Comparison of ENCODE assay signal across 17 cellular contexts in genomic region chr10:63383141-63383540, GRCh38.
DNase-seq lines count a peak whose midpoint lies in the region; ATAC-seq and TF ChIP-seq lines count a peak whose summit lies in the region.
"Had no signal": no experiment of that assay in that cellular context is flagged by ENCODE, and none has a peak within 500 bp of the region (broad histone marks: within the 10 kb centered on the region; RNA-seq: fewer than 3 reads in every experiment).

No MANE protein-coding gene starts in this region.

- H3K4ac ChIP-seq in IMR-90 (ENCODE audit: low read depth, low read length) = no peak overlapping the region

- H4K20me1 ChIP-seq in IMR-90 (ENCODE audit: insufficient read depth, low read length) (peaks cover 38% of the 10 kb centered on the region), fibroblast of lung (ENCODE audit: control insufficient read depth, extremely low read depth, insufficient read depth, low read length) (no peaks in the 10 kb centered on the region)

- in situ Hi-C loops in IMR-90 (cut with MboI; ENCODE audit: low sequenced_read_pairs) = no loop called here

- H3K23ac ChIP-seq in IMR-90 (ENCODE audit: low read depth, low read length) = no peak overlapping the region

- H3K4me2 ChIP-seq in IMR-90 (ENCODE audit: low read depth, low read length) (no peak overlapping the region), fibroblast of lung (ENCODE audit: extremely low read depth, insufficient read depth, low read length) (no peak overlapping the region)
- H3K4me2 ChIP-seq: GM23338 had no signal

- H3K79me1 ChIP-seq in IMR-90 (ENCODE audit: low read depth in 1 of 2, low read length in 2 of 2) = peaks cover 35 to 53% of the 10 kb centered on the region in 2 experiments

- peaks cover 12% of the 10 kb centered on the region for H3K36me3 Mint-ChIP-seq in osteocyte (ENCODE audit: unreplicated experiment)

- POLR2A ChIA-PET in IMR-90 (lab: Charles Lee; ENCODE audit: unreplicated experiment) = interaction anchor here (0.5 kb wide), 1 partner anchor 565 kb away, joined by 4 read pairs; no protein-coding TSS in a partner anchor

- H3K36me3 ChIP-seq in IMR-90 (ENCODE audit: control insufficient read depth, insufficient read depth, low read length) (0 out of 2 replicates have a peak, but pooled peaks cover 1% of the 10 kb centered on the region), fibroblast of lung (ENCODE audit: control insufficient read depth, insufficient read depth, low read length) (no peaks in the 10 kb centered on the region)
- H3K36me3 ChIP-seq: BE2C had no signal

- H3K18ac ChIP-seq in IMR-90 (ENCODE audit: low read depth, low read length) = no peak overlapping the region

- H2BK20ac ChIP-seq in IMR-90 (ENCODE audit: low read depth, low read length) = no peak overlapping the region

- H3K4me3 Mint-ChIP-seq in osteocyte (ENCODE audit: unreplicated experiment) = no peak overlapping the region
- H3K4me3 Mint-ChIP-seq: CD4-positive, alpha-beta memory T cell; GM23338 had no signal

- H3K27ac ChIP-seq in IMR-90 (ENCODE audit: insufficient read depth, low read length) (no peak overlapping the region), fibroblast of lung (ENCODE audit: insufficient read depth, low read length) (no peak overlapping the region)
- H3K27ac ChIP-seq: C4-2B had no signal

- H4K5ac ChIP-seq in IMR-90 (ENCODE audit: low read depth, low read length) = no peak overlapping the region

- DNase-seq in AG10803 (ENCODE audit: low read depth) (peak; percentile 38), IMR-90 (peak; percentile 18), fibroblast of lung (ENCODE audit: low read depth in 2 of 2) (peak; percentile 6 to 28), foreskin fibroblast (peak; percentile 13 to 55), osteocyte (ENCODE audit: extremely low spot score, unreplicated experiment) (no peak), lower leg skin (ENCODE audit: low spot score in 2 of 2) (no peak)
- DNase-seq: ACHN; BE2C; CD4-positive, alpha-beta memory T cell; DMS153; DMS79 treated with DMSO at 0.1 percent for 48 hours; GDM1; H7; KBM-7 had no signal

- H3K9ac ChIP-seq in IMR-90 (ENCODE audit: low read depth, low read length) (no peak overlapping the region), fibroblast of lung (ENCODE audit: insufficient read depth, low read length) (no peak overlapping the region)

- H2AFZ ChIP-seq in IMR-90 (replicated peaks; ENCODE audit: low read length, poor library complexity) = no peak overlapping the region
- no peak overlapping the region for H2AFZ ChIP-seq in fibroblast of lung (ENCODE audit: low read length)
- H2AFZ ChIP-seq: GM23338 had no signal

- no peak overlapping the region for H2AK9ac ChIP-seq in IMR-90 (replicated peaks; ENCODE audit: low read depth, low read length, poor library complexity)

- H4K91ac ChIP-seq in IMR-90 (ENCODE audit: insufficient read depth, low read depth, low read length) = no peak overlapping the region

- TF ChIP-seq RAD21 in IMR-90 (IDR thresholded peaks at IDR 0.05; ENCODE audit: low read length) = no peak

- no peak overlapping the region for H3K56ac ChIP-seq in IMR-90 (ENCODE audit: extremely low read depth, insufficient read depth, low read length)

- H3K4me1 ChIP-seq in IMR-90 (ENCODE audit: control insufficient read depth, insufficient read depth, low read length) (peaks cover 5% of the 10 kb centered on the region; the same call in 1 of the 2 replicates), fibroblast of lung (ENCODE audit: control insufficient read depth, extremely low read depth, insufficient read depth, low read length) (peaks cover 4% of the 10 kb centered on the region)
- H3K4me1 ChIP-seq: BE2C had no signal

- H2BK120ac ChIP-seq in IMR-90 (ENCODE audit: low read depth, low read length) = no peak overlapping the region

- no peak for ATAC-seq in IMR-90 (ENCODE audit: low read depth)
- no peak for ATAC-seq in GM18867 (IDR thresholded peaks at IDR 0.05; ENCODE audit: unreplicated experiment)
- ATAC-seq: GM23338 had no signal

- intact Hi-C loops in IMR-90 (cut with micrococcal nuclease) (no loop called here), lower leg skin (cut with DNase I; ENCODE audit: low total_unique reads) (no loop called here)

- TF ChIP-seq POLR2A in IMR-90 (IDR thresholded peaks at IDR 0.05; ENCODE audit: low read depth, low read length) (no peak), lower leg skin (IDR thresholded peaks at IDR 0.05) (no peak)

- H3K4me3 ChIP-seq in AG10803 (ENCODE audit: low read length) (no peak overlapping the region), IMR-90 (ENCODE audit: insufficient read depth, low read depth, low read length) (no peak overlapping the region), fibroblast of lung (replicated peaks in 1 of 4; ENCODE audit: control extremely low read depth in 1 of 4, insufficient read depth in 1 of 4, low read depth in 3 of 4, low read length in 4 of 4) (no peak overlapping the region), foreskin fibroblast (ENCODE audit: low read depth in 1 of 2, low read length in 2 of 2) (no peak overlapping the region), lower leg skin (ENCODE audit: low read depth, poor library complexity, severe bottlenecking) (no peak overlapping the region)
- H3K4me3 ChIP-seq: GM23338 had no signal

- TF ChIP-seq CTCF in AG10803 (conservative IDR thresholded peaks at IDR 0.05; ENCODE audit: low read length) (no peak), IMR-90 (conservative IDR thresholded peaks at IDR 0.05; ENCODE audit: low read depth, low read length) (no peak), fibroblast of lung (conservative IDR thresholded peaks at IDR 0.05 in 1 of 2, IDR thresholded peaks at IDR 0.05 in 1 of 2; ENCODE audit: low read depth in 1 of 2, low read length in 2 of 2) (no peak), foreskin fibroblast (IDR thresholded peaks at IDR 0.05; ENCODE audit: low read depth, low read length) (no peak), osteocyte (IDR thresholded peaks at IDR 0.05) (no peak), lower leg skin (IDR thresholded peaks at IDR 0.05) (no peak)

- no peaks in the 10 kb centered on the region for H3K9me3 ChIP-seq in IMR-90 (ENCODE audit: control insufficient read depth, insufficient read depth, low read length)
- no peaks in the 10 kb centered on the region for H3K9me3 ChIP-seq in fibroblast of lung (ENCODE audit: control insufficient read depth, insufficient read depth, low read depth, low read length)
- H3K9me3 ChIP-seq: BE2C had no signal

- H3K14ac ChIP-seq in IMR-90 (replicated peaks; ENCODE audit: low read depth, low read length) = no peak overlapping the region

- peaks cover 6% of the 10 kb centered on the region for H3K9me3 Mint-ChIP-seq in osteocyte (ENCODE audit: unreplicated experiment)
- H3K9me3 Mint-ChIP-seq: CD4-positive, alpha-beta memory T cell; GM23338 had no signal

- H3K9me1 ChIP-seq in IMR-90 (ENCODE audit: insufficient read depth, low read length) = peaks cover 19% of the 10 kb centered on the region

- BruUV-seq in IMR-90 (replicated peaks; lab: Mats Ljungman, UMichigan) = no TSS peak

- no peak overlapping the region for H3K27ac Mint-ChIP-seq in osteocyte (ENCODE audit: unreplicated experiment)
- H3K27ac Mint-ChIP-seq: GM23338 had no signal

- no CpG with 5 or more reads among the region's 1 CpG for WGBS in IMR-90 (ENCODE audit: extremely low coverage in 2 of 2, insufficient read length in 1 of 2), 2 experiments
- 59% methylated on average over 1 of the region's 1 CpG for WGBS in lower leg skin, 2 donors

- H3K4me1 Mint-ChIP-seq in osteocyte (ENCODE audit: unreplicated experiment) = peaks cover 43% of the 10 kb centered on the region

- peaks cover 42% of the 10 kb centered on the region for H3K79me2 ChIP-seq in fibroblast of lung (ENCODE audit: control insufficient read depth, insufficient read depth, low read length)

- H3K27me3 ChIP-seq in IMR-90 (ENCODE audit: control insufficient read depth, insufficient read depth, low read length) (no peaks in the 10 kb centered on the region), fibroblast of lung (ENCODE audit: control insufficient read depth, insufficient read depth, low read length) (no peaks in the 10 kb centered on the region)
- H3K27me3 ChIP-seq: BE2C had no signal

- no peak overlapping the region for H4K8ac ChIP-seq in IMR-90 (ENCODE audit: low read depth in 2 of 2, low read length in 2 of 2)

- H2BK5ac ChIP-seq in IMR-90 (ENCODE audit: low read depth, low read length, poor library complexity, severe bottlenecking) = no peak overlapping the region

- H2BK15ac ChIP-seq in IMR-90 (ENCODE audit: low read depth, low read length) = no peak overlapping the region

- CTCF ChIA-PET in IMR-90 (lab: Yijun Ruan, JAX) = interaction anchor here (1.1 kb wide), 1 partner anchor 246 kb away, joined by 3 read pairs; no protein-coding TSS in a partner anchor

- dilution Hi-C loops in IMR-90 (cut with HindIII; ENCODE audit: low sequenced_read_pairs, unreplicated experiment) = no loop called here

- H3K27me3 Mint-ChIP-seq in osteocyte (ENCODE audit: unreplicated experiment) = no peaks in the 10 kb centered on the region
- H3K27me3 Mint-ChIP-seq: CD4-positive, alpha-beta memory T cell had no signal

- no peak overlapping the region for H2AK5ac ChIP-seq in IMR-90 (ENCODE audit: low read depth, low read length)

TF ChIP-seq in IMR-90, 13 proteins besides CTCF, POLR2A, EP300 and RAD21:
- no peak for TF ChIP-seq SMC3 (IDR thresholded peaks at IDR 0.05; ENCODE audit: low read depth, low read length)
- TF ChIP-seq FOS (IDR thresholded peaks at IDR 0.05; ENCODE audit: low read depth, low read length) = no peak
- TF ChIP-seq RCOR1 (IDR thresholded peaks at IDR 0.05; ENCODE audit: insufficient replicate concordance, low read length) = no peak
- no peak for TF ChIP-seq ELK1 (IDR thresholded peaks at IDR 0.05; ENCODE audit: borderline replicate concordance, low read depth, low read length)
TF ChIP-seq in IMR-90: peak in this region for 0.

Comparison
In these comparisons a context has a peak if more than half of its experiments do, and no peak if none do; other contexts are left out.
1. DNase-seq: peak in AG10803 (single experiment), IMR-90 (single experiment), fibroblast of lung (2 of 2) and foreskin fibroblast (2 of 2); none in osteocyte (single experiment) and lower leg skin (0 of 2).